Comparison of ENCODE assay signal across 1 cellular context in genomic region chr10:31622993-31623392, GRCh38.
TF ChIP-seq lines count a peak whose summit lies in the region.

No MANE protein-coding gene starts in this region.

TF ChIP-seq in SK-N-SH treated with all-trans-retinoic acid at 6 μM for 48 hours, 23 proteins besides CTCF, POLR2A, EP300 and RAD21 (continued from another document):
- TF ChIP-seq CREB5 (CRISPR knock-in tag; IDR thresholded peaks at IDR 0.05; ENCODE audit: low read depth) = no peak
